1 cellular context compared by ENCODE assay signal in genomic region chr18:808086-808485, GRCh38.
TF ChIP-seq lines count a peak whose summit lies in the region.

No MANE protein-coding gene starts in this region.

TF ChIP-seq in K562, 482 proteins besides CTCF, POLR2A, EP300 and RAD21 (continued from another document):
- TF ChIP-seq, protein P1, sequence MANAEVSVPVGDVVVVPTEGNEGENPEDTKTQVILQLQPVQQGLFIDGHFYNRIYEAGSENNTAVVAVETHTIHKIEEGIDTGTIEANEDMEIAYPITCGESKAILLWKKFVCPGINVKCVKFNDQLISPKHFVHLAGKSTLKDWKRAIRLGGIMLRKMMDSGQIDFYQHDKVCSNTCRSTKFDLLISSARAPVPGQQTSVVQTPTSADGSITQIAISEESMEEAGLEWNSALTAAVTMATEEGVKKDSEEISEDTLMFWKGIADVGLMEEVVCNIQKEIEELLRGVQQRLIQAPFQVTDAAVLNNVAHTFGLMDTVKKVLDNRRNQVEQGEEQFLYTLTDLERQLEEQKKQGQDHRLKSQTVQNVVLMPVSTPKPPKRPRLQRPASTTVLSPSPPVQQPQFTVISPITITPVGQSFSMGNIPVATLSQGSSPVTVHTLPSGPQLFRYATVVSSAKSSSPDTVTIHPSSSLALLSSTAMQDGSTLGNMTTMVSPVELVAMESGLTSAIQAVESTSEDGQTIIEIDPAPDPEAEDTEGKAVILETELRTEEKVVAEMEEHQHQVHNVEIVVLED (CRISPR knock-in tag; IDR thresholded peaks at IDR 0.05): no peak
- no peak for TF ChIP-seq ZNF347 (CRISPR knock-in tag; IDR thresholded peaks at IDR 0.05; ENCODE audit: low read depth)
- TF ChIP-seq ZNF717 (CRISPR knock-in tag; IDR thresholded peaks at IDR 0.05): no peak
- peak; percentile 33; the same call in 1 of the 2 replicates for TF ChIP-seq TFAP4 (CRISPR knock-in tag; IDR thresholded peaks at IDR 0.05; ENCODE audit: borderline replicate concordance)
- TF ChIP-seq, protein P2, sequence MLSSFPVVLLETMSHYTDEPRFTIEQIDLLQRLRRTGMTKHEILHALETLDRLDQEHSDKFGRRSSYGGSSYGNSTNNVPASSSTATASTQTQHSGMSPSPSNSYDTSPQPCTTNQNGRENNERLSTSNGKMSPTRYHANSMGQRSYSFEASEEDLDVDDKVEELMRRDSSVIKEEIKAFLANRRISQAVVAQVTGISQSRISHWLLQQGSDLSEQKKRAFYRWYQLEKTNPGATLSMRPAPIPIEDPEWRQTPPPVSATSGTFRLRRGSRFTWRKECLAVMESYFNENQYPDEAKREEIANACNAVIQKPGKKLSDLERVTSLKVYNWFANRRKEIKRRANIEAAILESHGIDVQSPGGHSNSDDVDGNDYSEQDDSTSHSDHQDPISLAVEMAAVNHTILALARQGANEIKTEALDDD (IDR thresholded peaks at IDR 0.05): peak; percentile 70
- TF ChIP-seq TRIM24 (IDR thresholded peaks at IDR 0.05): no peak
- TF ChIP-seq ZNF224 (CRISPR knock-in tag; IDR thresholded peaks at IDR 0.05): no peak
- no peak for TF ChIP-seq CEBPB (tag; IDR thresholded peaks at IDR 0.05)
